In genomic region chr2:238643400-238643907, GRCh38 we compare ENCODE assay signal across 23 cellular contexts.
A peak's percentile ranks its signal among the peaks of the same experiment; 100 is the strongest.
DNase-seq lines count a peak whose midpoint lies in the region; ATAC-seq and TF ChIP-seq lines count a peak whose summit lies in the region.
"Had no signal": no experiment of that assay in that cellular context is flagged by ENCODE, and none has a peak within 500 bp of the region (broad histone marks: within the 10 kb centered on the region; RNA-seq: fewer than 3 reads in every experiment).

No MANE protein-coding gene starts in this region.

- no peaks in the 10 kb centered on the region for H3K9me3 ChIP-seq in adrenal gland (replicated peaks in 1 of 3)
- H3K9me3 ChIP-seq in muscle layer of duodenum (ENCODE audit: control insufficient read depth in 1 of 2, low read length in 2 of 2): no peaks in the 10 kb centered on the region
- H3K9me3 ChIP-seq in transverse colon: no peaks in the 10 kb centered on the region
- H3K9me3 ChIP-seq: HAP-1, neutrophil, SJCRH30, upper lobe of left lung had no signal

- peak overlapping the region; percentile 29 for H3K27ac Mint-ChIP-seq in activated CD8-positive, alpha-beta T cell treated with anti-CD3 and anti-CD28 coated beads for 36 hours
- no peak overlapping the region for H3K27ac Mint-ChIP-seq in activated CD8-positive, alpha-beta T cell treated with anti-CD3 and anti-CD28 coated beads, Interleukin-2, amount 10 ng/mL, durations not matched to agents 7 days and 5 days
- H3K27ac Mint-ChIP-seq: stimulated activated effector memory CD8-positive, alpha-beta T cell treated with anti-CD3 and anti-CD28 coated beads, Interleukin-12 subunit alpha, Interleukin-12 subunit beta, amount 100 ng/mL, for 72 hours had no signal

- no peak overlapping the region for H3K4me3 Mint-ChIP-seq in activated CD8-positive, alpha-beta T cell treated with anti-CD3 and anti-CD28 coated beads for 36 hours
- no peak overlapping the region for H3K4me3 Mint-ChIP-seq in activated CD8-positive, alpha-beta T cell treated with anti-CD3 and anti-CD28 coated beads, Interleukin-2, amount 10 ng/mL, durations not matched to agents 7 days and 5 days
- H3K4me3 Mint-ChIP-seq: stimulated activated effector memory CD8-positive, alpha-beta T cell treated with anti-CD3 and anti-CD28 coated beads, Interleukin-12 subunit alpha, Interleukin-12 subunit beta, amount 100 ng/mL, for 72 hours had no signal

- H3K27me3 ChIP-seq in adrenal gland: no peaks in the 10 kb centered on the region
- no peaks in the 10 kb centered on the region for H3K27me3 ChIP-seq in muscle layer of duodenum (ENCODE audit: low read depth, low read length)
- H3K27me3 ChIP-seq in transverse colon: no peaks in the 10 kb centered on the region
- H3K27me3 ChIP-seq: upper lobe of left lung had no signal

- in situ Hi-C loops in transverse colon (cut with MboI; ENCODE audit: low pct_ligation_motif_present in 1 of 4, low pct_unique_long_range_greater_than_20kb in 1 of 4, low sequenced_read_pairs in 3 of 4): no loop called here

- H3K27ac ChIP-seq in adrenal gland (peak overlapping the region in 4 of 5 donors; percentile 79 to 92 (median 87)), muscle layer of duodenum (ENCODE audit: low read length) (peak overlapping the region; percentile 22), transverse colon (peak overlapping the region in 3 of 4 donors; percentile 69 to 79 (median 78))
- H3K27ac ChIP-seq: C4-2B, neutrophil, SJCRH30, upper lobe of left lung, VCaP had no signal

- H3K4me3 ChIP-seq in adrenal gland: no peak overlapping the region
- no peak overlapping the region for H3K4me3 ChIP-seq in muscle layer of duodenum (ENCODE audit: low read depth in 1 of 2, low read length in 2 of 2)
- H3K4me3 ChIP-seq in transverse colon: no peak overlapping the region
- H3K4me3 ChIP-seq: HAP-1, SJCRH30, upper lobe of left lung had no signal

- TF ChIP-seq POLR2A in adrenal gland (IDR thresholded peaks at IDR 0.05) (no peak), transverse colon (IDR thresholded peaks at IDR 0.05) (no peak)

- peaks cover 12% of the 10 kb centered on the region for H3K4me1 Mint-ChIP-seq in activated CD8-positive, alpha-beta T cell treated with anti-CD3 and anti-CD28 coated beads for 36 hours (ENCODE audit: low read depth)
- H3K4me1 Mint-ChIP-seq in activated CD8-positive, alpha-beta T cell treated with anti-CD3 and anti-CD28 coated beads, Interleukin-2, amount 10 ng/mL, durations not matched to agents 7 days and 5 days (ENCODE audit: low read depth): no peaks in the 10 kb centered on the region

- intact Hi-C loops in activated CD8-positive, alpha-beta T cell treated with anti-CD3 and anti-CD28 coated beads for 36 hours (cut with micrococcal nuclease): no loop called here
- intact Hi-C loops in adrenal gland (cut with DNase I) (no loop called here), transverse colon (cut with DNase I; ENCODE audit: low total_unique reads) (no loop called here)

- TF ChIP-seq EP300 in transverse colon (IDR thresholded peaks at IDR 0.05; ENCODE audit: low read depth): no peak

- H3K4me1 ChIP-seq in adrenal gland (replicated peaks in 1 of 2): peaks cover 5 to 16% of the 10 kb centered on the region in 2 donors
- peaks cover 4 to 15% of the 10 kb centered on the region in 2 donors for H3K4me1 ChIP-seq in muscle layer of duodenum (ENCODE audit: control insufficient read depth in 1 of 2, insufficient read depth in 2 of 2, low read length in 2 of 2)
- H3K4me1 ChIP-seq in transverse colon: peaks cover 0 to 20% (median 0%) of the 10 kb centered on the region in 4 donors
- H3K4me1 ChIP-seq: HAP-1, SJCRH30 had no signal

- TF ChIP-seq CTCF in activated CD8-positive, alpha-beta T cell treated with anti-CD3 and anti-CD28 coated beads for 36 hours (IDR thresholded peaks at IDR 0.05): no peak
- TF ChIP-seq CTCF in adrenal gland (IDR thresholded peaks at IDR 0.05) (no peak), transverse colon (IDR thresholded peaks at IDR 0.05) (no peak)

- DNase-seq in activated CD8-positive, alpha-beta T cell treated with anti-CD3 and anti-CD28 coated beads for 36 hours: peak; percentile 74
- no peak for DNase-seq in activated CD8-positive, alpha-beta T cell treated with anti-CD3 and anti-CD28 coated beads, Interleukin-2, amount 10 ng/mL, durations not matched to agents 7 days and 5 days
- DNase-seq in adrenal gland: no peak
- DNase-seq in transverse colon: no peak
- DNase-seq: central memory CD4-positive, alpha-beta T cell; MM.1S; NCI-H1436 treated with DMSO at 0.1 percent for 48 hours; NCI-H774; OCI-M1; retina; SJCRH30; T-helper 2 cell; upper lobe of left lung had no signal

- no peaks in the 10 kb centered on the region for H3K36me3 ChIP-seq in adrenal gland (replicated peaks in 1 of 2)
- no peaks in the 10 kb centered on the region for H3K36me3 ChIP-seq in muscle layer of duodenum (ENCODE audit: control insufficient read depth in 1 of 2, insufficient read depth in 2 of 2, low read length in 2 of 2)
- H3K36me3 ChIP-seq in transverse colon: no peaks in the 10 kb centered on the region
- H3K36me3 ChIP-seq: HAP-1, neutrophil, SJCRH30, upper lobe of left lung had no signal

- CTCF ChIA-PET in activated CD8-positive, alpha-beta T cell treated with anti-CD3 and anti-CD28 coated beads for 36 hours (lab: Charles Lee): no interaction called here
- CTCF ChIA-PET in activated CD8-positive, alpha-beta T cell treated with anti-CD3 and anti-CD28 coated beads, Interleukin-2, amount 10 ng/mL, durations not matched to agents 7 days and 5 days (lab: Charles Lee): no interaction called here

- no peaks in the 10 kb centered on the region for H3K9me3 Mint-ChIP-seq in activated CD8-positive, alpha-beta T cell treated with anti-CD3 and anti-CD28 coated beads for 36 hours
- H3K9me3 Mint-ChIP-seq in activated CD8-positive, alpha-beta T cell treated with anti-CD3 and anti-CD28 coated beads, Interleukin-2, amount 10 ng/mL, durations not matched to agents 7 days and 5 days (ENCODE audit: insufficient read depth): no peaks in the 10 kb centered on the region
- H3K9me3 Mint-ChIP-seq: stimulated activated effector memory CD8-positive, alpha-beta T cell treated with anti-CD3 and anti-CD28 coated beads, Interleukin-12 subunit alpha, Interleukin-12 subunit beta, amount 100 ng/mL, for 72 hours had no signal

- POLR2A ChIA-PET in activated CD8-positive, alpha-beta T cell treated with anti-CD3 and anti-CD28 coated beads for 36 hours (lab: Charles Lee): no interaction called here
- POLR2A ChIA-PET in activated CD8-positive, alpha-beta T cell treated with anti-CD3 and anti-CD28 coated beads, Interleukin-2, amount 10 ng/mL, durations not matched to agents 7 days and 5 days (lab: Charles Lee): no interaction called here

- H3K27me3 Mint-ChIP-seq in activated CD8-positive, alpha-beta T cell treated with anti-CD3 and anti-CD28 coated beads for 36 hours: peaks cover 3% of the 10 kb centered on the region
- H3K27me3 Mint-ChIP-seq in activated CD8-positive, alpha-beta T cell treated with anti-CD3 and anti-CD28 coated beads, Interleukin-2, amount 10 ng/mL, durations not matched to agents 7 days and 5 days (ENCODE audit: low read depth): peaks cover 8% of the 10 kb centered on the region

- WGBS in adrenal gland, 4 donors: 86 to 95% (median 92%) methylated on average over 5 of the region's 5 CpGs
- WGBS in transverse colon (ENCODE audit: low coverage in 1 of 2), 2 donors: 75 to 79% methylated on average over 5 of the region's 5 CpGs

- no peaks in the 10 kb centered on the region for H3K36me3 Mint-ChIP-seq in activated CD8-positive, alpha-beta T cell treated with anti-CD3 and anti-CD28 coated beads for 36 hours (ENCODE audit: low read depth)
- H3K36me3 Mint-ChIP-seq in activated CD8-positive, alpha-beta T cell treated with anti-CD3 and anti-CD28 coated beads, Interleukin-2, amount 10 ng/mL, durations not matched to agents 7 days and 5 days (ENCODE audit: low read depth): no peaks in the 10 kb centered on the region
- H3K36me3 Mint-ChIP-seq: stimulated activated effector memory CD8-positive, alpha-beta T cell treated with anti-CD3 and anti-CD28 coated beads, Interleukin-12 subunit alpha, Interleukin-12 subunit beta, amount 100 ng/mL, for 72 hours had no signal

- peak; percentile 69 for ATAC-seq in activated CD8-positive, alpha-beta T cell treated with anti-CD3 and anti-CD28 coated beads for 36 hours
- ATAC-seq in activated CD8-positive, alpha-beta T cell treated with anti-CD3 and anti-CD28 coated beads, Interleukin-2, amount 10 ng/mL, durations not matched to agents 7 days and 5 days: no peak
- ATAC-seq in HG03139 (IDR thresholded peaks at IDR 0.05; ENCODE audit: unreplicated experiment) (no peak), GM18519 (IDR thresholded peaks at IDR 0.05; ENCODE audit: low FRiP score, unreplicated experiment) (no peak), HG03159 (IDR thresholded peaks at IDR 0.05; ENCODE audit: unreplicated experiment) (no peak)
- ATAC-seq: left lobe of liver had no signal

Comparison
In these comparisons a context has a peak if more than half of its experiments do, and no peak if none do; other contexts are left out.
1. H3K27ac ChIP-seq: peak in every context shown above with its lines; median percentile 87 in adrenal gland; 78 in transverse colon; 22 in muscle layer of duodenum.